ENCODE assay signal across 22 cellular contexts in genomic region chr2:218070587-218070986, GRCh38. TPM values are rescaled to one million over a fixed set of nuclear protein-coding genes. Genes with fewer than 3 reads are reported as not detected.
"Had no signal": no experiment of that assay in that cellular context is flagged by ENCODE, and none has a peak within 500 bp of the region (broad histone marks: within the 10 kb centered on the region; RNA-seq: fewer than 3 reads in every experiment).

No MANE protein-coding gene starts in this region.

- H3K9me3 ChIP-seq: SK-N-SH had no signal

- DNase-seq: KBM-7, MV-4-11, NCI-H1092, NCI-H1105 treated with DMSO at 0.1 percent for 48 hours, NCI-H1417 treated with DMSO at 0.1 percent for 48 hours, NCI-H187, NCI-H2029, NCI-H2081 treated with DMSO at 0.1 percent for 48 hours, NCI-H2171, NCI-H226, NCI-H446, NCI-H510A, NCI-H524 treated with DMSO at 0.1 percent for 48 hours, NCI-H69, NCI-H774, Right ventricle myocardium superior, RPMI8226, SK-N-SH had no signal

RNA-seq across cellular contexts. Expression of gene RUFY4, which starts 1.5 kb away (rescaled TPM):
- total RNA-seq: HT-29, LHCN-M2, MCF 10A, Right ventricle myocardium superior, SK-MEL-5 had no signal

RNA-seq across cellular contexts. Expression of gene CXCR2, which starts 55.2 kb away (rescaled TPM):
- total RNA-seq: HT-29, LHCN-M2, MCF 10A, SK-MEL-5 had no signal
